ENCODE assay signal across 8 cellular contexts in the genomic region with DNA sequence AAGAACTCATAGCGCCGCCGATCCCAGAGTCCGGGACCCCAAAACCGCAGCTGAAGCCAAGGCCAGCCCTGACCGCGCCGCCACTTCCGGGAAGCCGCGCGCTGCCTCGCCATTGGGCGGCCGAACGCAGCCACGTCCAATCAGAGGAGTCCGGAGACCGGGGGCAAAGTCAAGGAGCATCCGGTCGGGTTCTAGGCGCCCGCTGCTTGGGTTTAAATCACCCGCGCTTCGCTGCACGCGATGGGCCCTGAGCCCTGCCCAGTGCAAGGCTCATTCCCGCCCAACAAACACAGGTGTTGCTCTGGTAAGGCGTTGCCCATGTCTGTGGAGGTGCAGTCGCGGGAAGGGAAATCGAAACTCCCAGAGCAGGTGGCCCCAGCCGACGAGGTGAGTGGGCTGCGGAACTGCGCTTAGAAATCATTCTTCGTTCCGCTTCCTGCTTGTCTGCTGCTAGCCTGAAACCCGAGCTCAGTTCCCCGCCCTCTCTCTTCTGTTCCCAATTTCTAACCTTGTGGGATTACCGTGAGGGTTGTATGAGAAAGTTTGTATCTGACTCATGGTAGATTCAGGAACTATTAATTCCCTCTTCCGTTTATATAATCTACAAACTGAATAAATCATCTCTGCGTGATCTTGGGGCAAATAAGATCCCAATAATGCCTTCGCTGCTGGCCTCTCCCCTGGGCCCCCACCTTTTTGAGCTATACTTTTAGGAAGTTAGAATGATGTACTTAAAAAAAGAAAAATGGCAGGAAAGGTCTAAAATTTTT. TPM values are rescaled to one million over a fixed set of nuclear protein-coding genes. Genes with fewer than 3 reads are reported as not detected.
A peak's percentile ranks its signal among the peaks of the same experiment; 100 is the strongest.
DNase-seq lines count a peak whose midpoint lies in the region; ATAC-seq and FAIRE-seq lines count a peak whose summit lies in the region.

A gene (minus strand): TSS at position 96 of the 770 bp plus-strand sequence. CDS start 86 bp downstream, at position 10.

- peak; percentile 95 for FAIRE-seq in GM18507 (lab: Jason Lieb, UNC)
- FAIRE-seq in urothelium cell line (lab: Jason Lieb, UNC), result no peak

- WGBS in right cardiac atrium, result under 1% methylated on average over 45 of the region's 45 CpGs

- ATAC-seq in HG02973 (IDR thresholded peaks at IDR 0.05; ENCODE audit: unreplicated experiment) (peak; percentile 68), right cardiac atrium (peak; percentile 98)

- peak within 1 kb of the TSS; percentile 96 for H3K27ac ChIP-seq in right cardiac atrium (ENCODE audit: low read length)

- peak within 1 kb of the TSS; percentile 83 for H3K4me3 ChIP-seq in right cardiac atrium (ENCODE audit: low read length)

- H3K27me3 ChIP-seq in right cardiac atrium (ENCODE audit: control insufficient read depth, insufficient read depth), result no peaks in the 10 kb centered on the region

- H3K4me1 ChIP-seq in right cardiac atrium (ENCODE audit: control insufficient read depth, insufficient read depth, low read length), result peaks cover 4% of the 10 kb centered on the region

- DNase-seq in GM18507 (ENCODE audit: extremely low spot score, insufficient read length, low read depth), result peak; percentile 84
- DNase-seq in NCI-H1930 (lab: John Stamatoyannopoulos, UW), result peak; percentile 65 to 72
- DNase-seq in anterior cingulate cortex (lab: John Stamatoyannopoulos, UW), result peak; percentile 19 to 96 (median 86)
- peak; percentile 92 to 96 (median 95) for DNase-seq in right cardiac atrium
- DNase-seq in pulmonary artery endothelial cell (ENCODE audit: low read depth, low spot score), result peak; percentile 48
- peak; percentile 97 for DNase-seq in urothelium cell line (ENCODE audit: low spot score)

- intact Hi-C loops in T-helper 2 cell treated with Interferon-gamma antibody and Interleukin-4, amounts not matched to agents 100 ng/mL and 5 ng/mL, for 36 hours (cut with micrococcal nuclease), result loop anchor here (1.0 to 5.0 kb wide), 3 partner anchors 76 to 352 kb away; a partner anchor contains a TSS
- intact Hi-C loops in right cardiac atrium (cut with DNase I), result loop anchor here in 1 of 4 donors (10.0 kb wide), 2 partner anchors 109 to 141 kb away; a partner anchor contains a TSS

- no peaks in the 10 kb centered on the region for H3K9me3 ChIP-seq in right cardiac atrium (ENCODE audit: control insufficient read depth, low read length)

RNA-seq across cellular contexts. Expression of the gene that starts here (rescaled TPM):
- 38.5 and 41.9 TPM in 2 replicates for total RNA-seq in T-helper 2 cell treated with Interferon-gamma antibody and Interleukin-4, amounts not matched to agents 100 ng/mL and 5 ng/mL, for 36 hours
- total RNA-seq in right cardiac atrium (1 to 10 TPM; 3.8 to 4.6 (median 4.3) TPM), pulmonary artery endothelial cell (7.5 and 9.3 TPM in 2 replicates)
- polyA plus RNA-seq in right cardiac atrium, result 2.2 TPM

Comparison
In these comparisons a context has a peak if more than half of its experiments do, and no peak if none do; other contexts are left out.
1. Peak in every context shown above with its lines: DNase-seq, ATAC-seq, H3K4me3 ChIP-seq and H3K27ac ChIP-seq.